In genomic region chr11:68321293-68322030, GRCh38 we compare ENCODE assay signal across 1 cellular context.
TF ChIP-seq lines count a peak whose summit lies in the region.

No MANE protein-coding gene starts in this region.

TF ChIP-seq in HepG2, 621 proteins besides CTCF, POLR2A, EP300 and RAD21 (continued from another document and continues in another):
- TF ChIP-seq ZHX2 (IDR thresholded peaks at IDR 0.05; ENCODE audit: low read depth) = no peak
- TF ChIP-seq ZHX2 (CRISPR knock-in tag; IDR thresholded peaks at IDR 0.05; ENCODE audit: borderline replicate concordance) = no peak
- no peak for TF ChIP-seq HOXD1 (CRISPR knock-in tag; IDR thresholded peaks at IDR 0.05)
- TF ChIP-seq RXRB (CRISPR knock-in tag; IDR thresholded peaks at IDR 0.05; ENCODE audit: borderline replicate concordance) = no peak
- peak; percentile 24; the same call in 1 of the 2 replicates for TF ChIP-seq HNF4A (CRISPR knock-in tag; IDR thresholded peaks at IDR 0.05)
- TF ChIP-seq, protein P1, sequence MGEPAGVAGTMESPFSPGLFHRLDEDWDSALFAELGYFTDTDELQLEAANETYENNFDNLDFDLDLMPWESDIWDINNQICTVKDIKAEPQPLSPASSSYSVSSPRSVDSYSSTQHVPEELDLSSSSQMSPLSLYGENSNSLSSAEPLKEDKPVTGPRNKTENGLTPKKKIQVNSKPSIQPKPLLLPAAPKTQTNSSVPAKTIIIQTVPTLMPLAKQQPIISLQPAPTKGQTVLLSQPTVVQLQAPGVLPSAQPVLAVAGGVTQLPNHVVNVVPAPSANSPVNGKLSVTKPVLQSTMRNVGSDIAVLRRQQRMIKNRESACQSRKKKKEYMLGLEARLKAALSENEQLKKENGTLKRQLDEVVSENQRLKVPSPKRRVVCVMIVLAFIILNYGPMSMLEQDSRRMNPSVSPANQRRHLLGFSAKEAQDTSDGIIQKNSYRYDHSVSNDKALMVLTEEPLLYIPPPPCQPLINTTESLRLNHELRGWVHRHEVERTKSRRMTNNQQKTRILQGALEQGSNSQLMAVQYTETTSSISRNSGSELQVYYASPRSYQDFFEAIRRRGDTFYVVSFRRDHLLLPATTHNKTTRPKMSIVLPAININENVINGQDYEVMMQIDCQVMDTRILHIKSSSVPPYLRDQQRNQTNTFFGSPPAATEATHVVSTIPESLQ (CRISPR knock-in tag; conservative IDR thresholded peaks at IDR 0.05) = no peak
- TF ChIP-seq HOXA3 (CRISPR knock-in tag; IDR thresholded peaks at IDR 0.05) = 0 out of 2 replicates have a peak, but pooled peaks have one; percentile 33
- TF ChIP-seq POLR2AphosphoS2 (IDR thresholded peaks at IDR 0.05; ENCODE audit: low read depth, low read length) = no peak
- TF ChIP-seq, protein P2, sequence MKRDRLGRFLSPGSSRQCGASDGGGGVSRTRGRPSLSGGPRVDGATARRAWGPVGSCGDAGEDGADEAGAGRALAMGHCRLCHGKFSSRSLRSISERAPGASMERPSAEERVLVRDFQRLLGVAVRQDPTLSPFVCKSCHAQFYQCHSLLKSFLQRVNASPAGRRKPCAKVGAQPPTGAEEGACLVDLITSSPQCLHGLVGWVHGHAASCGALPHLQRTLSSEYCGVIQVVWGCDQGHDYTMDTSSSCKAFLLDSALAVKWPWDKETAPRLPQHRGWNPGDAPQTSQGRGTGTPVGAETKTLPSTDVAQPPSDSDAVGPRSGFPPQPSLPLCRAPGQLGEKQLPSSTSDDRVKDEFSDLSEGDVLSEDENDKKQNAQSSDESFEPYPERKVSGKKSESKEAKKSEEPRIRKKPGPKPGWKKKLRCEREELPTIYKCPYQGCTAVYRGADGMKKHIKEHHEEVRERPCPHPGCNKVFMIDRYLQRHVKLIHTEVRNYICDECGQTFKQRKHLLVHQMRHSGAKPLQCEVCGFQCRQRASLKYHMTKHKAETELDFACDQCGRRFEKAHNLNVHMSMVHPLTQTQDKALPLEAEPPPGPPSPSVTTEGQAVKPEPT (CRISPR knock-in tag; IDR thresholded peaks at IDR 0.05; ENCODE audit: low read depth) = no peak
- no peak for TF ChIP-seq KLF15 (CRISPR knock-in tag; IDR thresholded peaks at IDR 0.05; ENCODE audit: borderline replicate concordance)
- TF ChIP-seq ZNF10 (CRISPR knock-in tag; IDR thresholded peaks at IDR 0.05; ENCODE audit: borderline replicate concordance, low read depth) = no peak
- TF ChIP-seq ZNF34 (CRISPR knock-in tag; IDR thresholded peaks at IDR 0.05; ENCODE audit: borderline replicate concordance) = no peak
- TF ChIP-seq, protein P3, sequence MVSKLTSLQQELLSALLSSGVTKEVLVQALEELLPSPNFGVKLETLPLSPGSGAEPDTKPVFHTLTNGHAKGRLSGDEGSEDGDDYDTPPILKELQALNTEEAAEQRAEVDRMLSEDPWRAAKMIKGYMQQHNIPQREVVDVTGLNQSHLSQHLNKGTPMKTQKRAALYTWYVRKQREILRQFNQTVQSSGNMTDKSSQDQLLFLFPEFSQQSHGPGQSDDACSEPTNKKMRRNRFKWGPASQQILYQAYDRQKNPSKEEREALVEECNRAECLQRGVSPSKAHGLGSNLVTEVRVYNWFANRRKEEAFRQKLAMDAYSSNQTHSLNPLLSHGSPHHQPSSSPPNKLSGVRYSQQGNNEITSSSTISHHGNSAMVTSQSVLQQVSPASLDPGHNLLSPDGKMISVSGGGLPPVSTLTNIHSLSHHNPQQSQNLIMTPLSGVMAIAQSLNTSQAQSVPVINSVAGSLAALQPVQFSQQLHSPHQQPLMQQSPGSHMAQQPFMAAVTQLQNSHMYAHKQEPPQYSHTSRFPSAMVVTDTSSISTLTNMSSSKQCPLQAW (CRISPR knock-in tag; IDR thresholded peaks at IDR 0.05) = no peak; the same call in 1 of the 2 replicates
- no peak for TF ChIP-seq SP2 (CRISPR knock-in tag; IDR thresholded peaks at IDR 0.05)
- peak; percentile 47; the same call in 1 of the 2 replicates for TF ChIP-seq HIC2 (CRISPR knock-in tag; IDR thresholded peaks at IDR 0.05; ENCODE audit: low read depth)
- TF ChIP-seq, protein P4, sequence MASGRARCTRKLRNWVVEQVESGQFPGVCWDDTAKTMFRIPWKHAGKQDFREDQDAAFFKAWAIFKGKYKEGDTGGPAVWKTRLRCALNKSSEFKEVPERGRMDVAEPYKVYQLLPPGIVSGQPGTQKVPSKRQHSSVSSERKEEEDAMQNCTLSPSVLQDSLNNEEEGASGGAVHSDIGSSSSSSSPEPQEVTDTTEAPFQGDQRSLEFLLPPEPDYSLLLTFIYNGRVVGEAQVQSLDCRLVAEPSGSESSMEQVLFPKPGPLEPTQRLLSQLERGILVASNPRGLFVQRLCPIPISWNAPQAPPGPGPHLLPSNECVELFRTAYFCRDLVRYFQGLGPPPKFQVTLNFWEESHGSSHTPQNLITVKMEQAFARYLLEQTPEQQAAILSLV (CRISPR knock-in tag; IDR thresholded peaks at IDR 0.05; ENCODE audit: borderline replicate concordance) = no peak
- TF ChIP-seq, protein P5, sequence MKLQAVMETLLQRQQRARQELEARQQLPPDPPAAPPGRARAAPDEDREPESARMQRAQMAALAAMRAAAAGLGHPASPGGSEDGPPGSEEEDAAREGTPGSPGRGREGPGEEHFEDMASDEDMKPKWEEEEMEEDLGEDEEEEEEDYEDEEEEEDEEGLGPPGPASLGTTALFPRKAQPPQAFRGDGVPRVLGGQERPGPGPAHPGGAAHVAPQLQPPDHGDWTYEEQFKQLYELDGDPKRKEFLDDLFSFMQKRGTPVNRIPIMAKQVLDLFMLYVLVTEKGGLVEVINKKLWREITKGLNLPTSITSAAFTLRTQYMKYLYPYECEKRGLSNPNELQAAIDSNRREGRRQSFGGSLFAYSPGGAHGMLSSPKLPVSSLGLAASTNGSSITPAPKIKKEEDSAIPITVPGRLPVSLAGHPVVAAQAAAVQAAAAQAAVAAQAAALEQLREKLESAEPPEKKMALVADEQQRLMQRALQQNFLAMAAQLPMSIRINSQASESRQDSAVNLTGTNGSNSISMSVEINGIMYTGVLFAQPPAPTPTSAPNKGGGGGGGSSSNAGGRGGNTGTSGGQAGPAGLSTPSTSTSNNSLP (IDR thresholded peaks at IDR 0.05; ENCODE audit: low read depth, low read length) = no peak
- TF ChIP-seq KLF16 (CRISPR knock-in tag; IDR thresholded peaks at IDR 0.05) = no peak
- no peak for TF ChIP-seq SMAD3 (CRISPR knock-in tag; IDR thresholded peaks at IDR 0.05)
- no peak for TF ChIP-seq NFE2 (CRISPR knock-in tag; IDR thresholded peaks at IDR 0.05)
- TF ChIP-seq ZFP82 (CRISPR knock-in tag; IDR thresholded peaks at IDR 0.05; ENCODE audit: borderline replicate concordance) = no peak
- TF ChIP-seq NFYB (CRISPR knock-in tag; IDR thresholded peaks at IDR 0.05) = no peak
- no peak for TF ChIP-seq ZNF251 (CRISPR knock-in tag; IDR thresholded peaks at IDR 0.05)
- TF ChIP-seq, protein P6, sequence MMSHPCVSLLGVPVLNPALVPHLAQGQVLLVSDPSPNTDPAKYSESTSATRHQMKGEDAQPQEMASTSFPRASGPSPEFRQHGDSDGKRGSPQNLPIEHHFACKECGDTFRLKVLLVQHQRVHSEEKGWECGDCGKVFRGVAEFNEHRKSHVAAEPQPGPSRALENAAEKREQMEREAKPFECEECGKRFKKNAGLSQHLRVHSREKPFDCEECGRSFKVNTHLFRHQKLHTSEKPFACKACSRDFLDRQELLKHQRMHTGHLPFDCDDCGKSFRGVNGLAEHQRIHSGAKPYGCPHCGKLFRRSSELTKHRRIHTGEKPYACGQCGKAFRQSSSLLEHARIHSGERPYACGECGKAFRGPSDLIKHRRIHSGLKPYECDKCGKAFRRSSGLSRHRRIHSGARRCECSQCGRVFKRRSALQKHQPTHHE (CRISPR knock-in tag; IDR thresholded peaks at IDR 0.05; ENCODE audit: borderline replicate concordance) = no peak
- TF ChIP-seq PRPF4 (IDR thresholded peaks at IDR 0.05; ENCODE audit: low read depth, low read length, poor library complexity, severe bottlenecking) = no peak
- no peak for TF ChIP-seq SMYD3 (CRISPR knock-in tag; IDR thresholded peaks at IDR 0.05)
- no peak for TF ChIP-seq ISL2 (CRISPR knock-in tag; IDR thresholded peaks at IDR 0.05)
- no peak for TF ChIP-seq GATAD1 (CRISPR knock-in tag; IDR thresholded peaks at IDR 0.05)
- TF ChIP-seq SKI (IDR thresholded peaks at IDR 0.05; ENCODE audit: partially characterized antibody) = no peak
- TF ChIP-seq ZNF232 (CRISPR knock-in tag; IDR thresholded peaks at IDR 0.05; ENCODE audit: borderline replicate concordance) = no peak
- no peak for TF ChIP-seq MLX (CRISPR knock-in tag; IDR thresholded peaks at IDR 0.05)
- no peak for TF ChIP-seq ZNF562 (CRISPR knock-in tag; IDR thresholded peaks at IDR 0.05; ENCODE audit: borderline replicate concordance)
- no peak for TF ChIP-seq IKZF1 (IDR thresholded peaks at IDR 0.05)
- TF ChIP-seq MEF2D (CRISPR knock-in tag; IDR thresholded peaks at IDR 0.05) = no peak
- TF ChIP-seq TRIM24 (CRISPR knock-in tag; IDR thresholded peaks at IDR 0.05) = no peak
- TF ChIP-seq ZNF605 (CRISPR knock-in tag; IDR thresholded peaks at IDR 0.05) = no peak
- TF ChIP-seq ZMAT3 (CRISPR knock-in tag; conservative IDR thresholded peaks at IDR 0.05) = no peak
- TF ChIP-seq, protein P7, sequence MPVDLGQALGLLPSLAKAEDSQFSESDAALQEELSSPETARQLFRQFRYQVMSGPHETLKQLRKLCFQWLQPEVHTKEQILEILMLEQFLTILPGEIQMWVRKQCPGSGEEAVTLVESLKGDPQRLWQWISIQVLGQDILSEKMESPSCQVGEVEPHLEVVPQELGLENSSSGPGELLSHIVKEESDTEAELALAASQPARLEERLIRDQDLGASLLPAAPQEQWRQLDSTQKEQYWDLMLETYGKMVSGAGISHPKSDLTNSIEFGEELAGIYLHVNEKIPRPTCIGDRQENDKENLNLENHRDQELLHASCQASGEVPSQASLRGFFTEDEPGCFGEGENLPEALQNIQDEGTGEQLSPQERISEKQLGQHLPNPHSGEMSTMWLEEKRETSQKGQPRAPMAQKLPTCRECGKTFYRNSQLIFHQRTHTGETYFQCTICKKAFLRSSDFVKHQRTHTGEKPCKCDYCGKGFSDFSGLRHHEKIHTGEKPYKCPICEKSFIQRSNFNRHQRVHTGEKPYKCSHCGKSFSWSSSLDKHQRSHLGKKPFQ (CRISPR knock-in tag; IDR thresholded peaks at IDR 0.05; ENCODE audit: insufficient replicate concordance) = no peak
- TF ChIP-seq ZBTB14 (CRISPR knock-in tag; IDR thresholded peaks at IDR 0.05) = no peak
